ENCODE assay signal across 32 cellular contexts in the genomic region with DNA sequence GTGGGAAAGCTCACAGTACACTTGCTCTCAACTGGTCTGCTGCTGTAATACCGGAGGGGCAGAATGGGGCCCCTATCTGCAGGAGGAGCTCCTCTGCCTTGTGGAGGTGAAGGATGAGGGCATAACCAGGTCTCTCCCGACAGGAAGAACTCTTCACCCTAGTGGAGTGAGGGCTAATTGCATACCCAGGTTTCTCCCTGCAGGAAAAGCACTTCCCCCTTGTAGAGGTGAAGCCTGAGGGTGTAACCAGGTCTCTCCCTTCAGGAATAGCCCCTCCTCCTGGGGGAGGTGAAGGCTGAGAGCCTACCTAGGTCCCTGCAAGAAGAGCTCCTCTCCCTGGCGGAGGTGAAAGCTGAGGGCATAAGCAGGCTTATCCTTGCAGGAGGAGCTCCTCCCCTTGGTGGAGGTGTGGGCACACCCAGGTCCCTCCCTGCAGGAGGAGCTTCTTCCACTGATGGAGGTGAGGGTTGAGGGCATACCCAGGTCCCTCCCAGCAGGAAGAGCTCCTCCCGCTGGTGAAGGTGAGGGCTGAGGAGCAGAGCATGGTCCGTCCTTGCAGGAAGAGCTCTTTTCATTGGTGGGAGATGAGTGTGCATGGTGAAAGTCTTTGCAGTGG.
"Had no signal": no experiment of that assay in that cellular context is flagged by ENCODE, and none has a peak within 500 bp of the region (broad histone marks: within the 10 kb centered on the region; RNA-seq: fewer than 3 reads in every experiment).

No MANE protein-coding gene starts in this region.

- H3K4me3 ChIP-seq: adrenal gland, ascending aorta, breast epithelium, cardiac muscle cell, coronary artery, dorsolateral prefrontal cortex had no signal

- H3K36me3 ChIP-seq: adrenal gland, ascending aorta, breast epithelium, cardiac muscle cell had no signal

- ATAC-seq: activated CD4-positive, CD25-positive, alpha-beta regulatory T cell treated with anti-CD3 and anti-CD28 coated beads, Interleukin-2, amount 50 U/mL, for 24 hours; activated CD8-positive, alpha-beta T cell treated with anti-CD3 and anti-CD28 coated beads for 36 hours; activated naive CD8-positive, alpha-beta T cell treated with anti-CD3 and anti-CD28 coated beads, Interleukin-2, amount 50 U/mL, for 24 hours; activated T-cell treated with anti-CD3 and anti-CD28 coated beads, Interleukin-2, amount 50 U/mL, for 4 hours; activated T-helper 17 cell treated with anti-CD3 and anti-CD28 coated beads, Interleukin-2, amount 50 U/mL, for 72 hours; esophagus mucosa had no signal

- H3K36me3 Mint-ChIP-seq: activated naive CD4-positive, alpha-beta T cell treated with anti-CD3 and anti-CD28 coated beads, Interleukin-2, amount 50 U/mL, for 24 hours; activated naive CD8-positive, alpha-beta T cell treated with anti-CD3 and anti-CD28 coated beads for 36 hours; brain had no signal

- H3K27ac ChIP-seq: adrenal gland, ascending aorta, breast epithelium, cardiac muscle cell, coronary artery, dorsolateral prefrontal cortex, VCaP had no signal

- H3K4me3 Mint-ChIP-seq: activated B cell treated with CpG ODN at 0.5 μM for 24 hours; activated CD8-positive, alpha-beta T cell treated with anti-CD3 and anti-CD28 coated beads for 36 hours; activated naive CD4-positive, alpha-beta T cell treated with anti-CD3 and anti-CD28 coated beads for 36 hours; activated naive CD4-positive, alpha-beta T cell treated with anti-CD3 and anti-CD28 coated beads, Interleukin-2, amount 50 U/mL, for 24 hours; activated naive CD8-positive, alpha-beta T cell treated with anti-CD3 and anti-CD28 coated beads for 36 hours; activated naive CD8-positive, alpha-beta T cell treated with anti-CD3 and anti-CD28 coated beads, Interleukin-2, amount 50 U/mL, for 24 hours; activated T-cell treated with anti-CD3 and anti-CD28 coated beads, Interleukin-2, amount 50 U/mL, for 4 hours; activated T-helper 17 cell treated with anti-CD3 and anti-CD28 coated beads, Interleukin-2, amount 50 U/mL, for 72 hours; brain; dendritic cell treated with granulocyte-macrophage colony-stimulating factor and Interleukin-4, amounts not matched to agents 40 ng/mL and 50 ng/mL, for 4 days; endodermal cell had no signal

- FAIRE-seq: frontal cortex had no signal

- H3K9me3 ChIP-seq: adrenal gland, ascending aorta, breast epithelium had no signal

- H3K27ac Mint-ChIP-seq: activated B cell treated with CpG ODN at 0.5 μM for 24 hours; activated CD8-positive, alpha-beta T cell treated with anti-CD3 and anti-CD28 coated beads for 36 hours; activated naive CD4-positive, alpha-beta T cell treated with anti-CD3 and anti-CD28 coated beads for 36 hours; activated naive CD4-positive, alpha-beta T cell treated with anti-CD3 and anti-CD28 coated beads, Interleukin-2, amount 50 U/mL, for 24 hours; activated naive CD8-positive, alpha-beta T cell treated with anti-CD3 and anti-CD28 coated beads for 36 hours; activated naive CD8-positive, alpha-beta T cell treated with anti-CD3 and anti-CD28 coated beads, Interleukin-2, amount 50 U/mL, for 24 hours; activated T-helper 17 cell treated with anti-CD3 and anti-CD28 coated beads, Interleukin-2, amount 50 U/mL, for 72 hours; brain; dendritic cell treated with granulocyte-macrophage colony-stimulating factor and Interleukin-4, amounts not matched to agents 40 ng/mL and 50 ng/mL, for 4 days; endodermal cell had no signal

- DNase-seq: activated B cell treated with CpG ODN at 0.5 μM for 24 hours; activated CD4-positive, alpha-beta T cell treated with anti-CD3 and anti-CD28 coated beads for 48 hours; activated CD4-positive, alpha-beta T cell treated with anti-CD3 and anti-CD28 coated beads, Interleukin-2, amount 50 U/mL, for 1 hour; activated CD4-positive, alpha-beta T cell treated with anti-CD3 and anti-CD28 coated beads, Interleukin-2, amount 50 U/mL, for 48 hours; activated CD8-positive, alpha-beta memory T cell treated with anti-CD3 and anti-CD28 coated beads for 24 hours; activated CD8-positive, alpha-beta T cell treated with anti-CD3 and anti-CD28 coated beads for 36 hours; activated effector memory CD4-positive, alpha-beta T cell treated with Interleukin-2 at 50 U/mL for 16 hours; activated gamma-delta T cell treated with Interleukin-2 at 50 U/mL for 16 hours; activated naive CD4-positive, alpha-beta T cell treated with anti-CD3 and anti-CD28 coated beads for 36 hours; activated naive CD8-positive, alpha-beta T cell treated with anti-CD3 and anti-CD28 coated beads for 36 hours; activated naive CD8-positive, alpha-beta T cell treated with anti-CD3 and anti-CD28 coated beads, Interleukin-2, amount 50 U/mL, for 24 hours; activated T-cell treated with anti-CD3 and anti-CD28 coated beads, Interleukin-2, amount 50 U/mL, for 4 hours; adrenal gland; central memory CD4-positive, alpha-beta T cell; dorsolateral prefrontal cortex; effector memory CD4-positive, alpha-beta T cell; endodermal cell; foreskin fibroblast; head of caudate nucleus; T-helper 2 cell had no signal

- H3K27me3 ChIP-seq: adrenal gland, ascending aorta, breast epithelium, cardiac muscle cell, dorsolateral prefrontal cortex had no signal

- H3K9me3 Mint-ChIP-seq: activated B cell treated with CpG ODN at 0.5 μM for 24 hours; activated CD8-positive, alpha-beta T cell treated with anti-CD3 and anti-CD28 coated beads for 36 hours; activated naive CD4-positive, alpha-beta T cell treated with anti-CD3 and anti-CD28 coated beads for 36 hours; activated naive CD4-positive, alpha-beta T cell treated with anti-CD3 and anti-CD28 coated beads, Interleukin-2, amount 50 U/mL, for 24 hours; activated naive CD8-positive, alpha-beta T cell treated with anti-CD3 and anti-CD28 coated beads for 36 hours; activated naive CD8-positive, alpha-beta T cell treated with anti-CD3 and anti-CD28 coated beads, Interleukin-2, amount 50 U/mL, for 24 hours; activated T-cell treated with anti-CD3 and anti-CD28 coated beads, Interleukin-2, amount 50 U/mL, for 4 hours; activated T-helper 17 cell treated with anti-CD3 and anti-CD28 coated beads, Interleukin-2, amount 50 U/mL, for 72 hours; brain; dendritic cell treated with granulocyte-macrophage colony-stimulating factor and Interleukin-4, amounts not matched to agents 40 ng/mL and 50 ng/mL, for 4 days; endodermal cell had no signal

- H3K27me3 Mint-ChIP-seq: activated B cell treated with CpG ODN at 0.5 μM for 24 hours; activated naive CD4-positive, alpha-beta T cell treated with anti-CD3 and anti-CD28 coated beads, Interleukin-2, amount 50 U/mL, for 24 hours; activated naive CD8-positive, alpha-beta T cell treated with anti-CD3 and anti-CD28 coated beads for 36 hours; activated naive CD8-positive, alpha-beta T cell treated with anti-CD3 and anti-CD28 coated beads, Interleukin-2, amount 50 U/mL, for 24 hours; activated T-helper 17 cell treated with anti-CD3 and anti-CD28 coated beads, Interleukin-2, amount 50 U/mL, for 72 hours; brain; dendritic cell treated with granulocyte-macrophage colony-stimulating factor and Interleukin-4, amounts not matched to agents 40 ng/mL and 50 ng/mL, for 4 days had no signal

- H3K4me1 ChIP-seq: adrenal gland, ascending aorta, breast epithelium had no signal

- H3K4me1 Mint-ChIP-seq: activated B cell treated with CpG ODN at 0.5 μM for 24 hours; activated naive CD4-positive, alpha-beta T cell treated with anti-CD3 and anti-CD28 coated beads, Interleukin-2, amount 50 U/mL, for 24 hours; activated naive CD8-positive, alpha-beta T cell treated with anti-CD3 and anti-CD28 coated beads for 36 hours; activated naive CD8-positive, alpha-beta T cell treated with anti-CD3 and anti-CD28 coated beads, Interleukin-2, amount 50 U/mL, for 24 hours; activated T-helper 17 cell treated with anti-CD3 and anti-CD28 coated beads, Interleukin-2, amount 50 U/mL, for 72 hours; brain; endodermal cell had no signal
